ENCODE assay signal across 8 cellular contexts in genomic region chr13:98482476-98483444, GRCh38.
DNase-seq lines count a peak whose midpoint lies in the region; ATAC-seq and TF ChIP-seq lines count a peak whose summit lies in the region.

No MANE protein-coding gene starts in this region.

- peaks cover 25% of the 10 kb centered on the region for H3K36me3 Mint-ChIP-seq in effector memory CD8-positive, alpha-beta T cell (ENCODE audit: insufficient read depth)
- H3K36me3 Mint-ChIP-seq in endothelial cell (ENCODE audit: low read depth, unreplicated experiment) = peaks cover 11% of the 10 kb centered on the region

- H2AFZ ChIP-seq in DND-41 (ENCODE audit: low read depth, low read length) = no peak overlapping the region

- H3K4me1 ChIP-seq in DND-41 (ENCODE audit: insufficient read depth, low read length) = peaks cover 13% of the 10 kb centered on the region

- H3K9me3 Mint-ChIP-seq in effector memory CD8-positive, alpha-beta T cell = no peaks in the 10 kb centered on the region
- H3K9me3 Mint-ChIP-seq in endothelial cell (ENCODE audit: unreplicated experiment) = no peaks in the 10 kb centered on the region

- DNase-seq in DND-41 (no peak), NB4 (ENCODE audit: low read depth) (peak; percentile 59), mucosa of gallbladder (ENCODE audit: low spot score) (peak; percentile 89), NK-92 (lab: John Stamatoyannopoulos, UW; ENCODE audit: unreplicated experiment) (no peak), endothelial cell (ENCODE audit: low spot score) (no peak)
- DNase-seq in effector memory CD8-positive, alpha-beta T cell = no peak
- no peak for DNase-seq in stimulated activated CD4-positive, alpha-beta T cell treated with anti-CD3 and anti-CD28 coated beads, Interleukin-1b, Interleukin-23, amount 100 ng/mL, for 48 hours

- TF ChIP-seq POLR2A in NB4 (IDR thresholded peaks at IDR 0.05; ENCODE audit: extremely low read depth, insufficient read length) = no peak

- peaks cover 81% of the 10 kb centered on the region for H4K20me1 ChIP-seq in DND-41 (ENCODE audit: insufficient read depth, low read length)

- peak overlapping the region; percentile 92 to 94 for H3K27ac Mint-ChIP-seq in effector memory CD8-positive, alpha-beta T cell
- H3K27ac Mint-ChIP-seq in endothelial cell (ENCODE audit: unreplicated experiment) = no peak overlapping the region

- ATAC-seq in DND-41 (ENCODE audit: insufficient read depth, low read depth) (peak; percentile 54; the same call in 2 of the 3 replicates), HG02973 (IDR thresholded peaks at IDR 0.05; ENCODE audit: unreplicated experiment) (no peak)
- no peak for ATAC-seq in effector memory CD8-positive, alpha-beta T cell (replicated peaks)

- H3K4me3 ChIP-seq in DND-41 (ENCODE audit: low read depth in 1 of 2, low read length in 2 of 2) (no peak overlapping the region), NB4 (ENCODE audit: low read depth, low read length) (no peak overlapping the region)

- H3K27me3 ChIP-seq in DND-41 (ENCODE audit: insufficient read depth, low read length, poor library complexity) = no peaks in the 10 kb centered on the region

- TF ChIP-seq CTCF in DND-41 (IDR thresholded peaks at IDR 0.05; ENCODE audit: borderline replicate concordance, extremely low read depth, low read length, poor library complexity, severe bottlenecking) = peak; percentile 41
- TF ChIP-seq CTCF in NB4 (IDR thresholded peaks at IDR 0.05; ENCODE audit: low read depth, low read length) = peak; percentile 20
- TF ChIP-seq CTCF in endothelial cell (IDR thresholded peaks at IDR 0.05; ENCODE audit: unreplicated experiment) = no peak

- no peak overlapping the region for H3K27ac ChIP-seq in DND-41 (ENCODE audit: low read length)

- H3K36me3 ChIP-seq in DND-41 (ENCODE audit: insufficient read depth, low read length) = peaks cover 24% of the 10 kb centered on the region

- H3K9ac ChIP-seq in DND-41 (ENCODE audit: low read depth, low read length) = no peak overlapping the region

- H3K4me1 Mint-ChIP-seq in effector memory CD8-positive, alpha-beta T cell (ENCODE audit: low read depth in 2 of 2) = peaks cover 66 to 72% of the 10 kb centered on the region in 2 donors
- H3K4me1 Mint-ChIP-seq in endothelial cell (ENCODE audit: unreplicated experiment) = peaks cover 59% of the 10 kb centered on the region

- peaks cover 86% of the 10 kb centered on the region for H3K79me2 ChIP-seq in DND-41 (ENCODE audit: insufficient read depth, low read length)

- H3K4me2 ChIP-seq in DND-41 (ENCODE audit: insufficient read depth, low read length) = no peak overlapping the region

- no peak overlapping the region for H3K4me3 Mint-ChIP-seq in effector memory CD8-positive, alpha-beta T cell
- H3K4me3 Mint-ChIP-seq in endothelial cell (ENCODE audit: unreplicated experiment) = no peak overlapping the region

- no peaks in the 10 kb centered on the region for H3K27me3 Mint-ChIP-seq in effector memory CD8-positive, alpha-beta T cell
- peaks cover 9% of the 10 kb centered on the region for H3K27me3 Mint-ChIP-seq in endothelial cell (ENCODE audit: unreplicated experiment)

- H3K9me3 ChIP-seq in DND-41 (ENCODE audit: insufficient read depth, low read length, severe bottlenecking) = no peaks in the 10 kb centered on the region

Comparison
In these comparisons a context has a peak if more than half of its experiments do, and no peak if none do; other contexts are left out.
1. DNase-seq: peak in NB4 (single experiment) and mucosa of gallbladder (single experiment); none in DND-41 (single experiment), effector memory CD8-positive, alpha-beta T cell (0 of 3), NK-92 (single experiment), stimulated activated CD4-positive, alpha-beta T cell treated with anti-CD3 and anti-CD28 coated beads, Interleukin-1b, Interleukin-23, amount 100 ng/mL, for 48 hours (single experiment) and endothelial cell (single experiment).